Comparison of ENCODE assay signal across 8 cellular contexts in the genomic region with DNA sequence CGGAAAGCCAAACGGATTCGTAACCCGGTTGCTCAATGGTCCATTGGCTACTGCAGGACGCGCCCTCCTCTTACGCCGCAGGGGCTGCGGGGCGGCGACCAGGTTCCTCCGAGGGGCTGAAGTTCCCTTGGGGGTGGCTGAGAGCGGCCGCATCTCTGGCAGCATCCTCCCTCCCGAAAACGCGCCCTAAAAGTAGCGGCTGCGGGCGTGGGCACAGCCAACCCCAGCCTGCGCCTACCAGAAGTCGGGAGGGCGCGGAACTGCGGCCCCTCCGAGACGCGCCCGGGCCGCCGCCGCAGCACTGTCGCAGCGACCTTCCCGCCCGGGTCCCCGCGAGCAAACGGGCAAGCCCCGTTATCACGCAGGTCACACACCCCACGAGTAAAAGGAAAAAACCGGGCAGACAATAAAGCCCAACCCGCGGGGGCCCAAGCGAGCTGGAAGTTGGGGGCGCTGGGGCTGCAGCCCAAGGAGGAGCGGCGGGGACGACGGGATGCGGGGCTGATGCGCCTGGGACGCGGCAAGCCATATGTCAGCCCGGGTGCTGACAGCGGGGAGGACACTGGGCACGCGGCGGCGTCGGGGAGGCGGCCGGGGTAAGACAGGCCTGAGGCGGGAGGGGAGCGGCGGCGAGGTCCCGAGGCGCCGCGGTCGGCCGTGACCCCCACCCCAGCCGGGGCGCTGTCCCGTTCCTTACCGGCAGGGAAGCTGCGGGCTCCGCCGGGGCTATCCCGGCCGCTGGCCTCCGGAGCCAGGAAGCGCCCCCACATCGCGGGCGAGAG. TPM values are rescaled to one million over a fixed set of nuclear protein-coding genes. Genes with fewer than 3 reads are reported as not detected.
DNase-seq lines count a peak whose midpoint lies in the region; ATAC-seq and TF ChIP-seq lines count a peak whose summit lies in the region.

No MANE protein-coding gene starts in this region.

- intact Hi-C loops in left colon (cut with DNase I, micrococcal nuclease): no loop called here

- H3K9me2 ChIP-seq in GM23248 (ENCODE audit: insufficient read depth): no peaks in the 10 kb centered on the region

- no peaks in the 10 kb centered on the region for H3K36me3 Mint-ChIP-seq in chondrocyte (ENCODE audit: low read depth)

- peak overlapping the region; percentile 94 for H3K9ac ChIP-seq in GM23248

- peak overlapping the region; percentile 87 for H3K27ac Mint-ChIP-seq in chondrocyte (ENCODE audit: unreplicated experiment)

- peaks cover 25% of the 10 kb centered on the region for H3K4me1 Mint-ChIP-seq in chondrocyte (ENCODE audit: low read depth)

- H3K79me2 ChIP-seq in GM23248 (ENCODE audit: insufficient read depth): peaks cover 54% of the 10 kb centered on the region

- DNase-seq in GM23248 (peak; percentile 78), Kasumi-1 (lab: John Stamatoyannopoulos, UW) (peak; percentile 47 to 48), WERI-Rb-1 (peak; percentile 56), chondrocyte (ENCODE audit: low spot score) (no peak), left colon (peak; percentile 33 to 56), NCI-H510A treated with DMSO at 0.1 percent for 48 hours (lab: John Stamatoyannopoulos, UW) (no peak)
- DNase-seq in stimulated activated CD4-positive, alpha-beta T cell treated with anti-CD3 and anti-CD28 coated beads, Interleukin-4, amount 100 ng/mL, for 24 hours: peak; percentile 37

- H3K4me3 ChIP-seq in GM23248 (peak overlapping the region; percentile 89), WERI-Rb-1 (ENCODE audit: low read depth, low read length) (peak overlapping the region; percentile 81)

- in situ Hi-C loops in GM23248 (cut with MboI): no loop called here

- no peaks in the 10 kb centered on the region for H3K9me3 Mint-ChIP-seq in chondrocyte (ENCODE audit: low read depth)

- H4K20me1 ChIP-seq in GM23248 (ENCODE audit: insufficient read depth): no peaks in the 10 kb centered on the region

- 1% methylated on average over 81 to 84 of the region's 88 CpGs for WGBS in GM23248 (ENCODE audit: low coverage in 1 of 2, low lambda C conversion rate in 2 of 2, missing lambda C conversion rate in 2 of 2), 2 experiments

- H3K27ac ChIP-seq in GM23248 (peak overlapping the region; percentile 90), WERI-Rb-1 (peak overlapping the region; percentile 94)

- no peaks in the 10 kb centered on the region for H3K36me3 ChIP-seq in GM23248 (ENCODE audit: low read depth)
- peaks cover 6% of the 10 kb centered on the region for H3K36me3 ChIP-seq in WERI-Rb-1

- peaks cover 5% of the 10 kb centered on the region; the same call in 1 of the 2 replicates for H3K4me1 ChIP-seq in GM23248 (ENCODE audit: insufficient read depth)

- H3K27me3 ChIP-seq in GM23248 (replicated peaks; ENCODE audit: insufficient read depth) (no peaks in the 10 kb centered on the region), WERI-Rb-1 (ENCODE audit: insufficient read depth, low read depth, severe bottlenecking) (no peaks in the 10 kb centered on the region)

- H3K27me3 Mint-ChIP-seq in chondrocyte (ENCODE audit: low read depth): no peaks in the 10 kb centered on the region

- H3K4me3 Mint-ChIP-seq in chondrocyte (ENCODE audit: unreplicated experiment): peak overlapping the region; percentile 85

- peak overlapping the region; percentile 91 for H2AFZ ChIP-seq in GM23248

- ATAC-seq in left colon: peak; percentile 61

- H3K9me3 ChIP-seq in GM23248 (ENCODE audit: low read depth) (no peaks in the 10 kb centered on the region), WERI-Rb-1 (ENCODE audit: severe bottlenecking) (no peaks in the 10 kb centered on the region)

- H3F3A ChIP-seq in GM23248 (ENCODE audit: insufficient read depth): peaks cover 14% of the 10 kb centered on the region; the same call in 1 of the 2 replicates

- peak overlapping the region; percentile 99 for H3K4me2 ChIP-seq in GM23248 (ENCODE audit: unreplicated experiment)

- TF ChIP-seq CTCF in GM12872 (IDR thresholded peaks at IDR 0.05; ENCODE audit: insufficient read depth, low read depth, low read length) (0 out of 3 replicates have a peak, but pooled peaks have one; percentile 7), WERI-Rb-1 (IDR thresholded peaks at IDR 0.05; ENCODE audit: low read depth, low read length) (no peak), chondrocyte (IDR thresholded peaks at IDR 0.05) (peak; percentile 53)

RNA-seq across cellular contexts. Expression of a gene that starts 0.7 kb away (rescaled TPM):
- 13.0 and 19.9 TPM in 2 replicates for total RNA-seq in GM23248 (2014; rRNA removed; shearing (Covaris generic))
- polyA plus RNA-seq in GM23248 (2016; fragmentation: Nextera tagmentation; extraction: Ambion mirVana): 11.7 and 12.4 TPM in 2 replicates
- 9.6 to 11.1 TPM (median 10.4 TPM) in 3 replicates for total RNA-seq in chondrocyte
- 1 to 10 TPM; 2.7 to 6.2 TPM for total RNA-seq in left colon

Comparison
In these comparisons a context has a peak if more than half of its experiments do, and no peak if none do; other contexts are left out.
1. DNase-seq: peak in GM23248 (single experiment), Kasumi-1 (2 of 2), WERI-Rb-1 (single experiment), left colon (2 of 2) and stimulated activated CD4-positive, alpha-beta T cell treated with anti-CD3 and anti-CD28 coated beads, Interleukin-4, amount 100 ng/mL, for 24 hours (single experiment); none in chondrocyte (single experiment) and NCI-H510A treated with DMSO at 0.1 percent for 48 hours (single experiment).